In genomic region chr10:67790534-67791408, GRCh38 we compare ENCODE assay signal across 8 cellular contexts.
A peak's percentile ranks its signal among the peaks of the same experiment; 100 is the strongest.
DNase-seq lines count a peak whose midpoint lies in the region; ATAC-seq lines count a peak whose summit lies in the region.

No MANE protein-coding gene starts in this region.

- H3K9ac ChIP-seq in BLaER1 treated with 17β-estradiol and CSF1 and Interleukin-3, amounts not matched to agents 10 nM and 100 nM = no peak overlapping the region
- peak overlapping the region; percentile 10 for H3K9ac ChIP-seq in endocrine pancreas (ENCODE audit: control insufficient read depth, insufficient read depth, low read length)

- H3K9me3 ChIP-seq in BLaER1 treated with 17β-estradiol and CSF1 and Interleukin-3, amounts not matched to agents 10 nM and 100 nM (replicated peaks in 1 of 11) = no peaks in the 10 kb centered on the region
- H3K9me3 ChIP-seq in endocrine pancreas (ENCODE audit: control insufficient read depth, low read length) = no peaks in the 10 kb centered on the region

- peak overlapping the region in 9 of 11 experiments; percentile 37 to 69 (median 44); a peak in 17 of 22 replicates for H3K27ac ChIP-seq in BLaER1 treated with 17β-estradiol and CSF1 and Interleukin-3, amounts not matched to agents 10 nM and 100 nM

- peak; percentile 49 for ATAC-seq in GM21619 (IDR thresholded peaks at IDR 0.05; ENCODE audit: unreplicated experiment)
- ATAC-seq in HG03469 (IDR thresholded peaks at IDR 0.05; ENCODE audit: unreplicated experiment) = no peak

- H4K20me1 ChIP-seq in BLaER1 treated with 17β-estradiol and CSF1 and Interleukin-3, amounts not matched to agents 10 nM and 100 nM = no peaks in the 10 kb centered on the region

- peaks cover 7 to 16% (median 12%) of the 10 kb centered on the region in 10 experiments; a peak in 16 of 20 replicates for H3K4me1 ChIP-seq in BLaER1 treated with 17β-estradiol and CSF1 and Interleukin-3, amounts not matched to agents 10 nM and 100 nM
- H3K4me1 ChIP-seq in endocrine pancreas (ENCODE audit: control insufficient read depth, insufficient read depth, low read length) = peaks cover 10% of the 10 kb centered on the region

- peak overlapping the region in 10 of 11 experiments; percentile 9 to 70 (median 40); a peak in 18 of 22 replicates for H3K4me2 ChIP-seq in BLaER1 treated with 17β-estradiol and CSF1 and Interleukin-3, amounts not matched to agents 10 nM and 100 nM

- H3K36me3 ChIP-seq in BLaER1 treated with 17β-estradiol and CSF1 and Interleukin-3, amounts not matched to agents 10 nM and 100 nM = no peaks in the 10 kb centered on the region
- no peaks in the 10 kb centered on the region for H3K36me3 ChIP-seq in endocrine pancreas (ENCODE audit: control insufficient read depth, insufficient read depth, low read length)

- H3K27me3 ChIP-seq in BLaER1 treated with 17β-estradiol and CSF1 and Interleukin-3, amounts not matched to agents 10 nM and 100 nM = no peaks in the 10 kb centered on the region
- H3K27me3 ChIP-seq in endocrine pancreas (ENCODE audit: control insufficient read depth, insufficient read depth, low read length) = no peaks in the 10 kb centered on the region

- no peak overlapping the region for H3K4me3 ChIP-seq in BLaER1 treated with 17β-estradiol and CSF1 and Interleukin-3, amounts not matched to agents 10 nM and 100 nM
- no peak overlapping the region for H3K4me3 ChIP-seq in endocrine pancreas (ENCODE audit: control insufficient read depth, insufficient read depth, low read length)

- DNase-seq in OCI-M1 (lab: John Stamatoyannopoulos, UW) (peak; percentile 98), AG08396 (ENCODE audit: low spot score) (no peak), NCI-H2081 (lab: John Stamatoyannopoulos, UW) (no peak), NCI-H128 (lab: John Stamatoyannopoulos, UW; ENCODE audit: unreplicated experiment) (no peak)
